ENCODE assay signal across 8 cellular contexts in genomic region chr7:92134271-92135099, GRCh38. TPM values are rescaled to one million over a fixed set of nuclear protein-coding genes. Genes with fewer than 3 reads are reported as not detected.
DNase-seq lines count a peak whose midpoint lies in the region; ATAC-seq and TF ChIP-seq lines count a peak whose summit lies in the region.

CYP51A1 (minus strand) TSS chr7:92134477; CDS start chr7:92134364, 113 bp downstream.

- no peak within 1 kb of the TSS for H2BK15ac ChIP-seq in H9 (ENCODE audit: low read depth, low read length)

- H2BK20ac ChIP-seq in H9 (ENCODE audit: low read depth, low read length, poor library complexity, severe bottlenecking): no peak within 1 kb of the TSS

- no peak within 1 kb of the TSS for H3T11ph ChIP-seq in H9 (ENCODE audit: low read length)

- H3K9me3 Mint-ChIP-seq in H9: peaks cover 3 to 10% of the 10 kb centered on the region in 2 experiments; a peak in 2 of 5 replicates
- H3K9me3 Mint-ChIP-seq in natural killer cell: no peaks in the 10 kb centered on the region

- peak; percentile 62 for TF ChIP-seq POLR2A in Raji (IDR thresholded peaks at IDR 0.05; ENCODE audit: insufficient read depth, low read depth, low read length)

- H3K4me2 ChIP-seq in H9 (ENCODE audit: insufficient read depth, insufficient read length, low read length): peak within 1 kb of the TSS; percentile 89

- TF ChIP-seq CTCF in H9 (conservative IDR thresholded peaks at IDR 0.05) (peak; percentile 19; the same call in 1 of the 3 replicates), natural killer cell (IDR thresholded peaks at IDR 0.05) (no peak)

- H3K4me1 ChIP-seq in H9 (ENCODE audit: insufficient read depth, low read length): no peaks in the 10 kb centered on the region; the same call in 1 of the 2 replicates

- H3K23ac ChIP-seq in H9 (ENCODE audit: insufficient read length, low read depth, low read length): no peak within 1 kb of the TSS

- H3K9ac ChIP-seq in H9 (ENCODE audit: extremely low read depth, insufficient read length, low read length): peak within 1 kb of the TSS; percentile 80

- H2AFZ ChIP-seq in H9 (ENCODE audit: low read length): no peak within 1 kb of the TSS

- no peaks in the 10 kb centered on the region for H3K9me3 ChIP-seq in H9 (ENCODE audit: control insufficient read depth, low read depth, low read length)

- WGBS in H9 (ENCODE audit: extremely low coverage, insufficient read length, low lambda C conversion rate): no CpG with 5 or more reads among the region's 74 CpGs

- no peak within 1 kb of the TSS for H2BK120ac ChIP-seq in H9 (ENCODE audit: low read depth, low read length, poor library complexity, severe bottlenecking)

- no peak within 1 kb of the TSS for H3K56ac ChIP-seq in H9 (ENCODE audit: insufficient read length, low read depth, low read length)

- H3K27me3 Mint-ChIP-seq in H9 (ENCODE audit: low read depth): no peaks in the 10 kb centered on the region
- no peaks in the 10 kb centered on the region for H3K27me3 Mint-ChIP-seq in natural killer cell (ENCODE audit: low read depth in 2 of 2)

- H4K20me1 ChIP-seq in H9 (ENCODE audit: control insufficient read depth, insufficient read depth, insufficient read length): no peaks in the 10 kb centered on the region

- H3K79me1 ChIP-seq in H9 (ENCODE audit: insufficient read depth, low read depth, low read length, poor library complexity, severe bottlenecking): no peaks in the 10 kb centered on the region

- H2BK5ac ChIP-seq in H9 (ENCODE audit: insufficient read length, low read length): no peak within 1 kb of the TSS

- H3K4ac ChIP-seq in H9 (ENCODE audit: low read depth, low read length): no peak within 1 kb of the TSS

- H3K27ac Mint-ChIP-seq in H9 (peak within 1 kb of the TSS; percentile 100), natural killer cell (peak within 1 kb of the TSS; percentile 99)

- H4K91ac ChIP-seq in H9 (ENCODE audit: insufficient read length, low read depth, low read length): no peak within 1 kb of the TSS

- H2BK12ac ChIP-seq in H9 (ENCODE audit: insufficient read length, low read depth, low read length): no peak within 1 kb of the TSS

- H3K27me3 ChIP-seq in H9 (ENCODE audit: insufficient read depth, low read length): no peaks in the 10 kb centered on the region

- H3K79me2 ChIP-seq in H9 (ENCODE audit: insufficient read depth, low read length): peaks cover 28% of the 10 kb centered on the region; the same call in 1 of the 2 replicates

- H4K5ac ChIP-seq in H9 (ENCODE audit: insufficient read length, low read depth, low read length): no peak within 1 kb of the TSS

- H3K36me3 Mint-ChIP-seq in H9 (ENCODE audit: insufficient read depth in 1 of 3, low read depth in 3 of 3) (peaks cover 10 to 20% (median 16%) of the 10 kb centered on the region in 3 experiments; a peak in 6 of 7 replicates), natural killer cell (no peaks in the 10 kb centered on the region)

- H3K4me1 Mint-ChIP-seq in H9 (peaks cover 19 to 27% of the 10 kb centered on the region in 2 experiments), natural killer cell (peaks cover 36% of the 10 kb centered on the region in 2 donors)

- intact Hi-C loops in natural killer cell (cut with micrococcal nuclease): loop anchor here (1.0 to 10.0 kb wide), 6 partner anchors 112 to 1787 kb away; partner anchors contain the start of genes AKAP9, GTPBP10, PEX1 and RBM48

- H2AK5ac ChIP-seq in H9 (ENCODE audit: insufficient read length, low read length): no peak within 1 kb of the TSS

- H4K8ac ChIP-seq in H9 (replicated peaks; ENCODE audit: insufficient read length, low read depth, low read length): no peak within 1 kb of the TSS

- ATAC-seq in natural killer cell: peak; percentile 83 to 95 (median 84)

- H3K4me3 Mint-ChIP-seq in H9 (peak within 1 kb of the TSS; percentile 98), natural killer cell (peak within 1 kb of the TSS; percentile 98)

- DNase-seq in ELR (ENCODE audit: low read depth): peak; percentile 91
- DNase-seq in H9: peak; percentile 94
- DNase-seq in M059J (ENCODE audit: low read depth): peak; percentile 88
- peak; percentile 87 for DNase-seq in activated T-helper 9 cell treated with anti-CD3 and anti-CD28 coated beads, Interleukin-2, amount 50 U/mL, for 16 hours (ENCODE audit: low read depth)
- peak; percentile 92 for DNase-seq in fibroblast of peridontal ligament (ENCODE audit: extremely low read depth)
- DNase-seq in natural killer cell: peak; percentile 98
- DNase-seq in stimulated activated naive CD4-positive, alpha-beta T cell (lab: John Stamatoyannopoulos, UW): peak; percentile 88 to 98 (median 94)

- peak within 1 kb of the TSS; percentile 37 for H3K27ac ChIP-seq in H9 (ENCODE audit: insufficient read length, low read depth, low read length)

- H3K23me2 ChIP-seq in H9 (ENCODE audit: insufficient read length, low read depth, low read length, poor library complexity, severe bottlenecking): no peaks in the 10 kb centered on the region

- peak within 1 kb of the TSS; percentile 94 for H3K18ac ChIP-seq in H9 (ENCODE audit: insufficient read length, low read depth, low read length)

- H3K14ac ChIP-seq in H9 (ENCODE audit: insufficient read depth, low read length): peak within 1 kb of the TSS; percentile 91

RNA-seq across cellular contexts. Expression of gene CYP51A1, which starts in this region (rescaled TPM):
- 80.0 and 84.8 TPM in 2 replicates for total RNA-seq in H9 (2021)
- 137 and 139 TPM in 2 replicates for total RNA-seq in M059J (2014; rRNA removed; shearing (Covaris generic))
- total RNA-seq in natural killer cell: 10 to 100 TPM; 37.2 to 53.0 (median 49.3) TPM

Comparison
In these comparisons a context has a peak if more than half of its experiments do, and no peak if none do; other contexts are left out.
1. Peak in every context shown above with its lines: DNase-seq, ATAC-seq and H3K27ac ChIP-seq.